In genomic region chrX:134544614-134545255, GRCh38 we compare ENCODE assay signal across 12 cellular contexts.
A peak's percentile ranks its signal among the peaks of the same experiment; 100 is the strongest.
DNase-seq lines count a peak whose midpoint lies in the region; ATAC-seq, FAIRE-seq and TF ChIP-seq lines count a peak whose summit lies in the region.
"Had no signal": no experiment of that assay in that cellular context is flagged by ENCODE, and none has a peak within 500 bp of the region (broad histone marks: within the 10 kb centered on the region; RNA-seq: fewer than 3 reads in every experiment).

No MANE protein-coding gene starts in this region.

- peak overlapping the region; percentile 65 to 83 for H3K4me3 Mint-ChIP-seq in CD14-positive monocyte
- H3K4me3 Mint-ChIP-seq: activated naive CD4-positive, alpha-beta T cell treated with anti-CD3 and anti-CD28 coated beads for 36 hours; memory B cell had no signal

- no peak overlapping the region for H2BK5ac ChIP-seq in trophoblast cell (ENCODE audit: low read depth, low read length, poor library complexity)

- H3K4me1 ChIP-seq in heart right ventricle (peaks cover 0 to 45% (median 0%) of the 10 kb centered on the region in 9 donors), trophoblast cell (ENCODE audit: control insufficient read depth in 1 of 2, insufficient read depth in 2 of 2, low read length in 2 of 2) (peaks cover 0 to 6% of the 10 kb centered on the region in 2 experiments)

- H4K8ac ChIP-seq in trophoblast cell (ENCODE audit: low read depth, low read length): peak overlapping the region; percentile 77

- no peak overlapping the region for H3K18ac ChIP-seq in trophoblast cell (ENCODE audit: low read length)

- peak overlapping the region in 9 of 10 donors; percentile 30 to 48 (median 40) for H3K4me3 ChIP-seq in heart right ventricle
- peak overlapping the region; percentile 56 for H3K4me3 ChIP-seq in trophoblast cell (ENCODE audit: low read depth, low read length)

- H3K14ac ChIP-seq in trophoblast cell (ENCODE audit: low read length): peak overlapping the region; percentile 14

- H3K27me3 Mint-ChIP-seq in CD14-positive monocyte (ENCODE audit: low read depth in 3 of 3): peaks cover 6 to 43% (median 40%) of the 10 kb centered on the region in 3 donors

- peak overlapping the region in 1 of 10 donors; percentile 12 for H3K27ac ChIP-seq in heart right ventricle
- H3K27ac ChIP-seq in trophoblast cell (ENCODE audit: low read depth, low read length): no peak overlapping the region

- 2 to 4% methylated on average over 19 to 45 of the region's 49 CpGs for WGBS in heart right ventricle, 2 donors
- no CpG with 5 or more reads among the region's 49 CpGs for WGBS in trophoblast cell (ENCODE audit: extremely low coverage, insufficient coverage, insufficient read length)

- peaks cover 11% of the 10 kb centered on the region for H3K79me1 ChIP-seq in trophoblast cell (ENCODE audit: low read length)

- ATAC-seq in heart right ventricle (peak in 2 of 8 donors; percentile 9 to 15), HG02759 (IDR thresholded peaks at IDR 0.05; ENCODE audit: unreplicated experiment) (no peak)

- no peaks in the 10 kb centered on the region for H3K9me3 ChIP-seq in heart right ventricle
- H3K9me3 ChIP-seq in trophoblast cell (ENCODE audit: insufficient read depth, low read depth, low read length): no peaks in the 10 kb centered on the region

- peaks cover 0 to 64% (median 17%) of the 10 kb centered on the region in 7 donors for H3K27me3 ChIP-seq in heart right ventricle
- H3K27me3 ChIP-seq in trophoblast cell (ENCODE audit: insufficient read depth, low read length): no peaks in the 10 kb centered on the region

- peak overlapping the region; percentile 75 for H3K4me2 ChIP-seq in trophoblast cell (ENCODE audit: low read length)

- peak overlapping the region; percentile 6 for H4K12ac ChIP-seq in trophoblast cell (ENCODE audit: low read depth, low read length)

- DNase-seq in CD14-positive monocyte (ENCODE audit: low spot score) (no peak), NCI-H1092 treated with DMSO at 0.1 percent for 48 hours (lab: John Stamatoyannopoulos, UW) (peak; percentile 15), heart right ventricle (no peak), trophoblast cell (no peak), AML-193 (lab: John Stamatoyannopoulos, UW) (no peak), erythroblast (lab: John Stamatoyannopoulos, UW) (no peak), GM12892 (ENCODE audit: insufficient read length) (no peak)
- DNase-seq: activated naive CD4-positive, alpha-beta T cell treated with anti-CD3 and anti-CD28 coated beads for 36 hours; CD8-positive, alpha-beta memory T cell had no signal

- H3K36me3 ChIP-seq in heart right ventricle (no peaks in the 10 kb centered on the region), trophoblast cell (ENCODE audit: control insufficient read depth in 1 of 2, insufficient read depth in 2 of 2, low read length in 2 of 2) (peaks cover 0 to 2% of the 10 kb centered on the region in 2 experiments)

- no peak overlapping the region for H3K23ac ChIP-seq in trophoblast cell (ENCODE audit: low read length)

- no peak overlapping the region for H3K4ac ChIP-seq in trophoblast cell (ENCODE audit: low read depth, low read length)

- intact Hi-C loops in CD14-positive monocyte (cut with micrococcal nuclease) (no loop called here), heart right ventricle (cut with DNase I) (no loop called here)

- peaks cover 3% of the 10 kb centered on the region for H3K79me2 ChIP-seq in trophoblast cell (ENCODE audit: control insufficient read depth, insufficient read depth, low read length, poor library complexity)

- H2AK5ac ChIP-seq in trophoblast cell (ENCODE audit: low read length): no peak overlapping the region

- H4K91ac ChIP-seq in trophoblast cell (ENCODE audit: low read depth, low read length): peak overlapping the region; percentile 47

- peaks cover 43% of the 10 kb centered on the region for H3K4me1 Mint-ChIP-seq in CD14-positive monocyte

- no peak overlapping the region for H3K27ac Mint-ChIP-seq in CD14-positive monocyte
- H3K27ac Mint-ChIP-seq: activated naive CD4-positive, alpha-beta T cell treated with anti-CD3 and anti-CD28 coated beads for 36 hours; CD8-positive, alpha-beta memory T cell; memory B cell had no signal

- H3K9ac ChIP-seq in trophoblast cell (ENCODE audit: low read length): peak overlapping the region; percentile 79

- TF ChIP-seq CTCF in CD14-positive monocyte (IDR thresholded peaks at IDR 0.05) (no peak), heart right ventricle (IDR thresholded peaks at IDR 0.05) (no peak)

- peaks cover 4% of the 10 kb centered on the region in 2 donors for H3K36me3 Mint-ChIP-seq in CD14-positive monocyte
- H3K36me3 Mint-ChIP-seq: CD8-positive, alpha-beta memory T cell; memory B cell had no signal

- H2BK120ac ChIP-seq in trophoblast cell (ENCODE audit: insufficient read depth, low read length, poor library complexity): peak overlapping the region; percentile 46

- no peak overlapping the region for H2BK12ac ChIP-seq in trophoblast cell (ENCODE audit: low read length)

- no peak for FAIRE-seq in GM12892 (lab: Jason Lieb, UNC)
- FAIRE-seq: RCC 7860 had no signal

- peak overlapping the region; percentile 71 for H2AFZ ChIP-seq in trophoblast cell (ENCODE audit: insufficient read depth, low read length, poor library complexity)

- peaks cover 0 to 27% (median 6%) of the 10 kb centered on the region in 7 donors for H3K9me3 Mint-ChIP-seq in CD14-positive monocyte
- H3K9me3 Mint-ChIP-seq: activated naive CD4-positive, alpha-beta T cell treated with anti-CD3 and anti-CD28 coated beads for 36 hours; memory B cell had no signal

- TF ChIP-seq POLR2A in erythroblast (IDR thresholded peaks at IDR 0.05; ENCODE audit: low read length) (no peak), GM12892 (IDR thresholded peaks at IDR 0.05; ENCODE audit: low read depth, low read length) (no peak)
